In the genomic region with DNA sequence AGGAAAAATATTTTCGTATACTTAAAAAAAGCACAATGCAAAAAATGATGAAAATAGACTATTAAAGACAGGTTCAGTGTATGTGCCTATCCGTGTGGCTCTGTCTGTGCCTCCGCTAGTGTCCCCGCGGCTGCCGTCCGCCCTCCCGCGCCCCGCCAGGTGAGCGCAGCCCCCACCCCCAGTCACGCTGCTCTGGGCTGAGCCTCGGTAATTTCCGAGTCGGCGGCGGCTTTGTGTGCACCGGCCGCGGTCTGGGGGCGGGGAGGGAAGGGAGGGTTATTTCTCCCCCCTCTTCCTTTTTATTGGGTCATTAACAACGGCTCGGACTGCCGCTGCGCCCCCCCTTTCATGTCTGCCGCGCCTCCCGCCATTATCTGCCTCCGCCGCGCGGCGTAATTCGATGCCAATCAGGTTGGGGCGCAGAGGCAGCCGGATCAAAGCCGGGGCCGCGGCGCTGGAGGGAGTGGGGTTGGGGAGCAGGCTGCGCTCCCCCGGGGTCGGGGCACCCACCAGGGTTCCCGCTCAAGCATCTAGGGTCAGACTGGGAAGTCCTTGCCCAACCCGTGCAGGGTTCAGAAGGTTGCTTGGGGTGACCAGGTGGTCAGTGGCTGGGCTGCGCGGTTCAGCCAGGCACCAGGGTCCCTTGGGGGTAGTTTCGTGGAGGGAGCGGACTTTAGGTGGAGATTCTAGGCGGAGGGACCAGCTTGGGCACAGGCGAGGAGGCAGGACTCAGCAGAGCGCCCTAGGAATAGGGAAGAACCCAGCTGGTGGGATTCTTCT, we compare ENCODE assay signal across 1 cellular context.
TF ChIP-seq lines count a peak whose summit lies in the region.

No MANE protein-coding gene starts in this region.

TF ChIP-seq in H1, 55 proteins besides CTCF, POLR2A, EP300 and RAD21 (continued from another document):
- TF ChIP-seq, protein P1, sequence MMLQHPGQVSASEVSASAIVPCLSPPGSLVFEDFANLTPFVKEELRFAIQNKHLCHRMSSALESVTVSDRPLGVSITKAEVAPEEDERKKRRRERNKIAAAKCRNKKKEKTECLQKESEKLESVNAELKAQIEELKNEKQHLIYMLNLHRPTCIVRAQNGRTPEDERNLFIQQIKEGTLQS (IDR thresholded peaks at IDR 0.05; ENCODE audit: insufficient read depth, low read depth, low read length) = no peak
- TF ChIP-seq KDM5A (IDR thresholded peaks at IDR 0.05; ENCODE audit: low read length) (no peak), ASH2L (IDR thresholded peaks at IDR 0.05; ENCODE audit: low read length) (peak; percentile 69), NRF1 (IDR thresholded peaks at IDR 0.05; ENCODE audit: low read depth, low read length) (no peak), POLR2AphosphoS5 (IDR thresholded peaks at IDR 0.05; ENCODE audit: low read depth, low read length) (no peak), SUZ12 (IDR thresholded peaks at IDR 0.05; ENCODE audit: low read length) (no peak), CHD2 (IDR thresholded peaks at IDR 0.05; ENCODE audit: low read length) (0 out of 2 replicates have a peak, but pooled peaks have one; percentile 30), TCF12 (IDR thresholded peaks at IDR 0.05; ENCODE audit: low read depth, low read length) (no peak), PHF8 (conservative IDR thresholded peaks at IDR 0.05; ENCODE audit: low read depth, low read length) (0 out of 2 replicates have a peak, but pooled peaks have one; percentile 16), MAFK (IDR thresholded peaks at IDR 0.05; ENCODE audit: low read depth, low read length) (no peak), EZH2 (IDR thresholded peaks at IDR 0.05; ENCODE audit: low read depth, low read length, severe bottlenecking) (peak; percentile 65), NANOG (IDR thresholded peaks at IDR 0.05; ENCODE audit: insufficient read depth, low read depth, low read length, poor library complexity, severe bottlenecking) (no peak), CHD1 (IDR thresholded peaks at IDR 0.05; ENCODE audit: low read depth, low read length) (no peak), SIRT6 (IDR thresholded peaks at IDR 0.05; ENCODE audit: low read length) (no peak), BACH1 (IDR thresholded peaks at IDR 0.05; ENCODE audit: low read length) (no peak), SP1 (IDR thresholded peaks at IDR 0.05; ENCODE audit: low read depth, low read length) (no peak), TAF1 (IDR thresholded peaks at IDR 0.05; ENCODE audit: low read depth, low read length) (0 out of 2 replicates have a peak, but pooled peaks have one; percentile 51), RNF2 (IDR thresholded peaks at IDR 0.05; ENCODE audit: borderline replicate concordance, low read depth, low read length, missing control alignments, poor library complexity, severe bottlenecking) (no peak), SAP30 (IDR thresholded peaks at IDR 0.05; ENCODE audit: insufficient read depth, insufficient replicate concordance, low read length) (no peak), SIX5 (IDR thresholded peaks at IDR 0.05; ENCODE audit: low read depth, low read length) (no peak), GTF2F1 (IDR thresholded peaks at IDR 0.05; ENCODE audit: borderline replicate concordance, low read depth, low read length) (no peak), RFX5 (IDR thresholded peaks at IDR 0.05; ENCODE audit: borderline replicate concordance, low read depth, low read length) (no peak), SIN3A (conservative IDR thresholded peaks at IDR 0.05 in 1 of 2, IDR thresholded peaks at IDR 0.05 in 1 of 2; ENCODE audit: low read depth in 1 of 2, low read length in 2 of 2) (0 out of 4 replicates have a peak, but pooled peaks of 1 of the 2 experiments have one; percentile 27), FOSL1 (IDR thresholded peaks at IDR 0.05; ENCODE audit: insufficient read depth, low read depth, low read length) (no peak), TEAD4 (IDR thresholded peaks at IDR 0.05; ENCODE audit: low read depth, low read length) (0 out of 2 replicates have a peak, but pooled peaks have one; percentile 2), SRF (IDR thresholded peaks at IDR 0.05; ENCODE audit: low read depth, low read length) (no peak), KDM1A (IDR thresholded peaks at IDR 0.05; ENCODE audit: borderline replicate concordance, low read length) (no peak), GABPA (IDR thresholded peaks at IDR 0.05; ENCODE audit: borderline replicate concordance, insufficient read depth, low read length) (no peak), CBX8 (IDR thresholded peaks at IDR 0.05; ENCODE audit: borderline replicate concordance, low read depth, low read length) (no peak), EGR1 (IDR thresholded peaks at IDR 0.05; ENCODE audit: borderline replicate concordance, low read depth, low read length) (no peak), JUN (IDR thresholded peaks at IDR 0.05; ENCODE audit: low read depth, low read length) (no peak), SP4 (IDR thresholded peaks at IDR 0.05; ENCODE audit: low read length) (no peak), CBX5 (IDR thresholded peaks at IDR 0.05; ENCODE audit: low read depth, low read length) (no peak), HDAC2 (IDR thresholded peaks at IDR 0.05; ENCODE audit: borderline replicate concordance in 1 of 2, low read depth in 2 of 2, low read length in 2 of 2) (no peak), CTBP2 (IDR thresholded peaks at IDR 0.05; ENCODE audit: borderline replicate concordance, insufficient read depth, insufficient read length, low read length) (no peak), TAF7 (optimal IDR thresholded peaks at IDR 0.05; ENCODE audit: borderline replicate concordance, low read depth, low read length) (no peak), CEBPB (IDR thresholded peaks at IDR 0.05; ENCODE audit: low read depth, low read length) (no peak), JUND (IDR thresholded peaks at IDR 0.05; ENCODE audit: low read length) (no peak), YY1 (IDR thresholded peaks at IDR 0.05; ENCODE audit: low read depth, low read length) (peak; percentile 74; the same call in 1 of the 2 replicates)
- TF ChIP-seq, protein P2, sequence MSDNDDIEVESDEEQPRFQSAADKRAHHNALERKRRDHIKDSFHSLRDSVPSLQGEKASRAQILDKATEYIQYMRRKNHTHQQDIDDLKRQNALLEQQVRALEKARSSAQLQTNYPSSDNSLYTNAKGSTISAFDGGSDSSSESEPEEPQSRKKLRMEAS (IDR thresholded peaks at IDR 0.05) = peak; percentile 48; the same call in 1 of the 2 replicates
- TF ChIP-seq, protein P3, sequence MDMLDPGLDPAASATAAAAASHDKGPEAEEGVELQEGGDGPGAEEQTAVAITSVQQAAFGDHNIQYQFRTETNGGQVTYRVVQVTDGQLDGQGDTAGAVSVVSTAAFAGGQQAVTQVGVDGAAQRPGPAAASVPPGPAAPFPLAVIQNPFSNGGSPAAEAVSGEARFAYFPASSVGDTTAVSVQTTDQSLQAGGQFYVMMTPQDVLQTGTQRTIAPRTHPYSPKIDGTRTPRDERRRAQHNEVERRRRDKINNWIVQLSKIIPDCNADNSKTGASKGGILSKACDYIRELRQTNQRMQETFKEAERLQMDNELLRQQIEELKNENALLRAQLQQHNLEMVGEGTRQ (IDR thresholded peaks at IDR 0.05; ENCODE audit: low read length) = no peak
- TF ChIP-seq, protein P4, sequence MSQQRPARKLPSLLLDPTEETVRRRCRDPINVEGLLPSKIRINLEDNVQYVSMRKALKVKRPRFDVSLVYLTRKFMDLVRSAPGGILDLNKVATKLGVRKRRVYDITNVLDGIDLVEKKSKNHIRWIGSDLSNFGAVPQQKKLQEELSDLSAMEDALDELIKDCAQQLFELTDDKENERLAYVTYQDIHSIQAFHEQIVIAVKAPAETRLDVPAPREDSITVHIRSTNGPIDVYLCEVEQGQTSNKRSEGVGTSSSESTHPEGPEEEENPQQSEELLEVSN (IDR thresholded peaks at IDR 0.05) = peak; percentile 88
- TF ChIP-seq, protein P5, sequence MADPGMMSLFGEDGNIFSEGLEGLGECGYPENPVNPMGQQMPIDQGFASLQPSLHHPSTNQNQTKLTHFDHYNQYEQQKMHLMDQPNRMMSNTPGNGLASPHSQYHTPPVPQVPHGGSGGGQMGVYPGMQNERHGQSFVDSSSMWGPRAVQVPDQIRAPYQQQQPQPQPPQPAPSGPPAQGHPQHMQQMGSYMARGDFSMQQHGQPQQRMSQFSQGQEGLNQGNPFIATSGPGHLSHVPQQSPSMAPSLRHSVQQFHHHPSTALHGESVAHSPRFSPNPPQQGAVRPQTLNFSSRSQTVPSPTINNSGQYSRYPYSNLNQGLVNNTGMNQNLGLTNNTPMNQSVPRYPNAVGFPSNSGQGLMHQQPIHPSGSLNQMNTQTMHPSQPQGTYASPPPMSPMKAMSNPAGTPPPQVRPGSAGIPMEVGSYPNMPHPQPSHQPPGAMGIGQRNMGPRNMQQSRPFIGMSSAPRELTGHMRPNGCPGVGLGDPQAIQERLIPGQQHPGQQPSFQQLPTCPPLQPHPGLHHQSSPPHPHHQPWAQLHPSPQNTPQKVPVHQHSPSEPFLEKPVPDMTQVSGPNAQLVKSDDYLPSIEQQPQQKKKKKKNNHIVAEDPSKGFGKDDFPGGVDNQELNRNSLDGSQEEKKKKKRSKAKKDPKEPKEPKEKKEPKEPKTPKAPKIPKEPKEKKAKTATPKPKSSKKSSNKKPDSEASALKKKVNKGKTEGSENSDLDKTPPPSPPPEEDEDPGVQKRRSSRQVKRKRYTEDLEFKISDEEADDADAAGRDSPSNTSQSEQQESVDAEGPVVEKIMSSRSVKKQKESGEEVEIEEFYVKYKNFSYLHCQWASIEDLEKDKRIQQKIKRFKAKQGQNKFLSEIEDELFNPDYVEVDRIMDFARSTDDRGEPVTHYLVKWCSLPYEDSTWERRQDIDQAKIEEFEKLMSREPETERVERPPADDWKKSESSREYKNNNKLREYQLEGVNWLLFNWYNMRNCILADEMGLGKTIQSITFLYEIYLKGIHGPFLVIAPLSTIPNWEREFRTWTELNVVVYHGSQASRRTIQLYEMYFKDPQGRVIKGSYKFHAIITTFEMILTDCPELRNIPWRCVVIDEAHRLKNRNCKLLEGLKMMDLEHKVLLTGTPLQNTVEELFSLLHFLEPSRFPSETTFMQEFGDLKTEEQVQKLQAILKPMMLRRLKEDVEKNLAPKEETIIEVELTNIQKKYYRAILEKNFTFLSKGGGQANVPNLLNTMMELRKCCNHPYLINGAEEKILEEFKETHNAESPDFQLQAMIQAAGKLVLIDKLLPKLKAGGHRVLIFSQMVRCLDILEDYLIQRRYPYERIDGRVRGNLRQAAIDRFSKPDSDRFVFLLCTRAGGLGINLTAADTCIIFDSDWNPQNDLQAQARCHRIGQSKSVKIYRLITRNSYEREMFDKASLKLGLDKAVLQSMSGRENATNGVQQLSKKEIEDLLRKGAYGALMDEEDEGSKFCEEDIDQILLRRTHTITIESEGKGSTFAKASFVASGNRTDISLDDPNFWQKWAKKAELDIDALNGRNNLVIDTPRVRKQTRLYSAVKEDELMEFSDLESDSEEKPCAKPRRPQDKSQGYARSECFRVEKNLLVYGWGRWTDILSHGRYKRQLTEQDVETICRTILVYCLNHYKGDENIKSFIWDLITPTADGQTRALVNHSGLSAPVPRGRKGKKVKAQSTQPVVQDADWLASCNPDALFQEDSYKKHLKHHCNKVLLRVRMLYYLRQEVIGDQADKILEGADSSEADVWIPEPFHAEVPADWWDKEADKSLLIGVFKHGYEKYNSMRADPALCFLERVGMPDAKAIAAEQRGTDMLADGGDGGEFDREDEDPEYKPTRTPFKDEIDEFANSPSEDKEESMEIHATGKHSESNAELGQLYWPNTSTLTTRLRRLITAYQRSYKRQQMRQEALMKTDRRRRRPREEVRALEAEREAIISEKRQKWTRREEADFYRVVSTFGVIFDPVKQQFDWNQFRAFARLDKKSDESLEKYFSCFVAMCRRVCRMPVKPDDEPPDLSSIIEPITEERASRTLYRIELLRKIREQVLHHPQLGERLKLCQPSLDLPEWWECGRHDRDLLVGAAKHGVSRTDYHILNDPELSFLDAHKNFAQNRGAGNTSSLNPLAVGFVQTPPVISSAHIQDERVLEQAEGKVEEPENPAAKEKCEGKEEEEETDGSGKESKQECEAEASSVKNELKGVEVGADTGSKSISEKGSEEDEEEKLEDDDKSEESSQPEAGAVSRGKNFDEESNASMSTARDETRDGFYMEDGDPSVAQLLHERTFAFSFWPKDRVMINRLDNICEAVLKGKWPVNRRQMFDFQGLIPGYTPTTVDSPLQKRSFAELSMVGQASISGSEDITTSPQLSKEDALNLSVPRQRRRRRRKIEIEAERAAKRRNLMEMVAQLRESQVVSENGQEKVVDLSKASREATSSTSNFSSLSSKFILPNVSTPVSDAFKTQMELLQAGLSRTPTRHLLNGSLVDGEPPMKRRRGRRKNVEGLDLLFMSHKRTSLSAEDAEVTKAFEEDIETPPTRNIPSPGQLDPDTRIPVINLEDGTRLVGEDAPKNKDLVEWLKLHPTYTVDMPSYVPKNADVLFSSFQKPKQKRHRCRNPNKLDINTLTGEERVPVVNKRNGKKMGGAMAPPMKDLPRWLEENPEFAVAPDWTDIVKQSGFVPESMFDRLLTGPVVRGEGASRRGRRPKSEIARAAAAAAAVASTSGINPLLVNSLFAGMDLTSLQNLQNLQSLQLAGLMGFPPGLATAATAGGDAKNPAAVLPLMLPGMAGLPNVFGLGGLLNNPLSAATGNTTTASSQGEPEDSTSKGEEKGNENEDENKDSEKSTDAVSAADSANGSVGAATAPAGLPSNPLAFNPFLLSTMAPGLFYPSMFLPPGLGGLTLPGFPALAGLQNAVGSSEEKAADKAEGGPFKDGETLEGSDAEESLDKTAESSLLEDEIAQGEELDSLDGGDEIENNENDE (IDR thresholded peaks at IDR 0.05; ENCODE audit: insufficient replicate concordance, low read length) = no peak
